Comparison of ENCODE assay signal across 12 cellular contexts in the genomic region with DNA sequence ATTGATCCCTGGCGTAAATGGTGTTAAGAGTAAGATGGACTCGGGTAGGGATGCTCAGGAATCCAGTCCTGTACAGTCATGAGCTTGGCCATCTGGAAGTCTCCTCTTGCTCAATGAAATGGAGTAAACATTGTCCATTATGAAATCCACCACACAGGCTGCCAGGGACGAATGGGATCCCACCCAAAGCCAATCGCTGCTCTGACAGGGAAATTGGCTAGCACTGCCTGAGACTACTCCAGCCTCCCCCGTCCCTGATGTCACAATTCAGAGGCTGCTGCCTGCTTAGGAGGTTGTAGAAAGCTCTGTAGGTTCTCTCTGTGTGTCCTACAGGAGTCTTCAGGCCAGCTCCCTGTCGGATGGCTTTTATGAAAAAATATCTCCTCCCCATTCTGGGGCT. TPM values are rescaled to one million over a fixed set of nuclear protein-coding genes. Genes with fewer than 3 reads are reported as not detected.
DNase-seq lines count a peak whose midpoint lies in the region; ATAC-seq and TF ChIP-seq lines count a peak whose summit lies in the region.
"Had no signal": no experiment of that assay in that cellular context is flagged by ENCODE, and none has a peak within 500 bp of the region (broad histone marks: within the 10 kb centered on the region; RNA-seq: fewer than 3 reads in every experiment).

HSD11B1 (plus strand) TSS at position 263 of the 400 bp plus-strand sequence; CDS start at position 360, 97 bp downstream.

- intact Hi-C loops in ovary (cut with DNase I) = no loop called here

- peaks cover 12% of the 10 kb centered on the region for H3K4me1 ChIP-seq in ovary (ENCODE audit: insufficient read depth)
- H3K4me1 ChIP-seq: SJCRH30 had no signal

- ATAC-seq in HG03520 (IDR thresholded peaks at IDR 0.05; ENCODE audit: unreplicated experiment) (no peak), GM19455 (IDR thresholded peaks at IDR 0.05; ENCODE audit: unreplicated experiment) (no peak), GM21360 (IDR thresholded peaks at IDR 0.05; ENCODE audit: unreplicated experiment) (no peak)

- no peak for TF ChIP-seq CTCF in ovary (IDR thresholded peaks at IDR 0.05)

- TF ChIP-seq POLR2A in ovary (IDR thresholded peaks at IDR 0.05) = peak; percentile 58

- no peak within 1 kb of the TSS for H3K27ac ChIP-seq in ovary
- H3K27ac ChIP-seq: SJCRH30 had no signal

- DNase-seq in Ammon's horn (ENCODE audit: low spot score) (peak; percentile 86), NOMO-1 treated with dmso at 0.1 percent for 144 hours (lab: John Stamatoyannopoulos, UW; ENCODE audit: unreplicated experiment) (peak; percentile 8), fibroblast of peridontal ligament (ENCODE audit: extremely low read depth) (peak; percentile 83), ovary (peak; percentile 83 to 95 (median 85)), NCI-H345 treated with DMSO at 0.1 percent for 48 hours (lab: John Stamatoyannopoulos, UW; ENCODE audit: unreplicated experiment) (no peak)
- DNase-seq: activated gamma-delta T cell treated with Interleukin-2 at 50 U/mL for 16 hours; DMS153; SJCRH30; stimulated activated CD4-positive, alpha-beta T cell treated with anti-CD3 and anti-CD28 coated beads, Interleukin-4, amount 100 ng/mL, for 4 hours had no signal

- WGBS in ovary, 3 donors = 35 to 43% (median 36%) methylated on average over 6 of the region's 6 CpGs

- H3K9me3 ChIP-seq in ovary = no peaks in the 10 kb centered on the region
- H3K9me3 ChIP-seq: SJCRH30 had no signal

- H3K36me3 ChIP-seq in ovary = no peaks in the 10 kb centered on the region
- H3K36me3 ChIP-seq: SJCRH30 had no signal

- H3K27me3 ChIP-seq in ovary = no peaks in the 10 kb centered on the region

- no peak for TF ChIP-seq EP300 in ovary (IDR thresholded peaks at IDR 0.05)

- H3K4me3 ChIP-seq in ovary = peak within 1 kb of the TSS; percentile 0
- H3K4me3 ChIP-seq: SJCRH30 had no signal

RNA-seq across cellular contexts. Expression of gene HSD11B1, which starts in this region (rescaled TPM):
- 100 to 1,000 TPM in 1 of 7 donors, 10 to 100 TPM in 5, 1 to 10 TPM in 1; 7.4 to 106 (median 57.7) TPM for total RNA-seq in ovary
- 100 to 1,000 TPM in 1 of 2 donors, 10 to 100 TPM in 1; 32.0 to 265 TPM for polyA plus RNA-seq in ovary
- total RNA-seq: SJCRH30 had no signal
